ENCODE assay signal across 22 cellular contexts in genomic region chr10:82922046-82922445, GRCh38.
"Had no signal": no experiment of that assay in that cellular context is flagged by ENCODE, and none has a peak within 500 bp of the region (broad histone marks: within the 10 kb centered on the region; RNA-seq: fewer than 3 reads in every experiment).

No MANE protein-coding gene starts in this region.

- H3K9me3 Mint-ChIP-seq: activated CD4-positive, alpha-beta T cell treated with anti-CD3 and anti-CD28 coated beads, Interleukin-2, amount 10 ng/mL, durations not matched to agents 7 days and 5 days; activated naive CD4-positive, alpha-beta T cell treated with anti-CD3 and anti-CD28 coated beads, Interleukin-2, amount 10 ng/mL, durations not matched to agents 7 days and 5 days had no signal

- H3K27me3 Mint-ChIP-seq: activated CD4-positive, alpha-beta T cell treated with anti-CD3 and anti-CD28 coated beads, Interleukin-2, amount 10 ng/mL, durations not matched to agents 7 days and 5 days; activated CD8-positive, alpha-beta memory T cell treated with anti-CD3 and anti-CD28 coated beads, Interleukin-2, amount 10 ng/mL, durations not matched to agents 7 days and 5 days; activated CD8-positive, alpha-beta T cell treated with anti-CD3 and anti-CD28 coated beads for 36 hours; activated naive CD4-positive, alpha-beta T cell treated with anti-CD3 and anti-CD28 coated beads, Interleukin-2, amount 10 ng/mL, durations not matched to agents 7 days and 5 days had no signal

- H3K9me3 ChIP-seq: gastrocnemius medialis, prostate gland, upper lobe of left lung had no signal

- H3K4me1 Mint-ChIP-seq: activated CD4-positive, alpha-beta T cell treated with anti-CD3 and anti-CD28 coated beads, Interleukin-2, amount 10 ng/mL, durations not matched to agents 7 days and 5 days; activated CD8-positive, alpha-beta memory T cell treated with anti-CD3 and anti-CD28 coated beads, Interleukin-2, amount 10 ng/mL, durations not matched to agents 7 days and 5 days; activated naive CD4-positive, alpha-beta T cell treated with anti-CD3 and anti-CD28 coated beads, Interleukin-2, amount 10 ng/mL, durations not matched to agents 7 days and 5 days; endodermal cell; natural killer cell had no signal

- H3K36me3 Mint-ChIP-seq: activated CD8-positive, alpha-beta memory T cell treated with anti-CD3 and anti-CD28 coated beads, Interleukin-2, amount 10 ng/mL, durations not matched to agents 7 days and 5 days; activated naive CD4-positive, alpha-beta T cell treated with anti-CD3 and anti-CD28 coated beads, Interleukin-2, amount 10 ng/mL, durations not matched to agents 7 days and 5 days; natural killer cell had no signal

- H3K36me3 ChIP-seq: esophagus squamous epithelium, gastrocnemius medialis, prostate gland, upper lobe of left lung, WERI-Rb-1 had no signal

- H3K4me3 Mint-ChIP-seq: activated CD4-positive, alpha-beta T cell treated with anti-CD3 and anti-CD28 coated beads, Interleukin-2, amount 10 ng/mL, durations not matched to agents 7 days and 5 days; activated CD8-positive, alpha-beta memory T cell treated with anti-CD3 and anti-CD28 coated beads, Interleukin-2, amount 10 ng/mL, durations not matched to agents 7 days and 5 days; activated CD8-positive, alpha-beta T cell treated with anti-CD3 and anti-CD28 coated beads for 36 hours; activated naive CD4-positive, alpha-beta T cell treated with anti-CD3 and anti-CD28 coated beads, Interleukin-2, amount 10 ng/mL, durations not matched to agents 7 days and 5 days; endodermal cell; natural killer cell had no signal

- H3K27me3 ChIP-seq: esophagus squamous epithelium, gastrocnemius medialis, upper lobe of left lung had no signal

- H3K27ac ChIP-seq: coronary artery, esophagus squamous epithelium, gastrocnemius medialis, prostate gland, upper lobe of left lung, WERI-Rb-1 had no signal

- DNase-seq: activated CD4-positive, alpha-beta T cell treated with anti-CD3 and anti-CD28 coated beads, Interleukin-2, amount 10 ng/mL, durations not matched to agents 7 days and 5 days; activated CD4-positive, CD25-positive, alpha-beta regulatory T cell treated with anti-CD3 and anti-CD28 coated beads, Interleukin-2, amount 50 U/mL, for 72 hours; activated CD8-positive, alpha-beta memory T cell treated with anti-CD3 and anti-CD28 coated beads, Interleukin-2, amount 10 ng/mL, durations not matched to agents 7 days and 5 days; activated CD8-positive, alpha-beta T cell treated with anti-CD3 and anti-CD28 coated beads for 36 hours; activated effector memory CD4-positive, alpha-beta T cell treated with anti-CD3 and anti-CD28 coated beads, Interleukin-2, amount 50 U/mL, for 16 hours; activated naive CD4-positive, alpha-beta T cell treated with anti-CD3 and anti-CD28 coated beads, Interleukin-2, amount 10 ng/mL, durations not matched to agents 7 days and 5 days; activated T-cell treated with anti-CD3 and anti-CD28 coated beads for 4 hours; cerebellar nuclear complex; endodermal cell; esophagus squamous epithelium; gastrocnemius medialis; head of caudate nucleus; left ventricle myocardium superior; midbrain; natural killer cell; right cardiac atrium; stimulated activated CD4-positive, alpha-beta T cell treated with anti-CD3 and anti-CD28 coated beads, Interleukin-4, amount 100 ng/mL, for 24 hours; stimulated activated naive CD8-positive, alpha-beta T cell treated with anti-CD3 and anti-CD28 coated beads, Interleukin-15, Interleukin-2, amounts not matched to agents 100 U/mL and 50 U/mL, for 24 hours; upper lobe of left lung; WERI-Rb-1 had no signal

- H3K27ac Mint-ChIP-seq: activated CD4-positive, alpha-beta T cell treated with anti-CD3 and anti-CD28 coated beads, Interleukin-2, amount 10 ng/mL, durations not matched to agents 7 days and 5 days; activated CD8-positive, alpha-beta memory T cell treated with anti-CD3 and anti-CD28 coated beads, Interleukin-2, amount 10 ng/mL, durations not matched to agents 7 days and 5 days; activated CD8-positive, alpha-beta T cell treated with anti-CD3 and anti-CD28 coated beads for 36 hours; activated naive CD4-positive, alpha-beta T cell treated with anti-CD3 and anti-CD28 coated beads, Interleukin-2, amount 10 ng/mL, durations not matched to agents 7 days and 5 days; endodermal cell; natural killer cell had no signal

- ATAC-seq: activated CD8-positive, alpha-beta memory T cell treated with anti-CD3 and anti-CD28 coated beads, Interleukin-2, amount 10 ng/mL, durations not matched to agents 7 days and 5 days; activated CD8-positive, alpha-beta T cell treated with anti-CD3 and anti-CD28 coated beads for 36 hours; gastrocnemius medialis; left ventricle myocardium superior; natural killer cell; right cardiac atrium; stimulated activated naive CD8-positive, alpha-beta T cell treated with anti-CD3 and anti-CD28 coated beads, Interleukin-15, Interleukin-2, amounts not matched to agents 100 U/mL and 50 U/mL, for 24 hours had no signal

- H3K4me3 ChIP-seq: coronary artery, esophagus squamous epithelium, gastrocnemius medialis, prostate gland, upper lobe of left lung had no signal

- H3K4me1 ChIP-seq: gastrocnemius medialis, prostate gland, upper lobe of left lung had no signal
